7 cellular contexts compared by ENCODE assay signal in the genomic region with DNA sequence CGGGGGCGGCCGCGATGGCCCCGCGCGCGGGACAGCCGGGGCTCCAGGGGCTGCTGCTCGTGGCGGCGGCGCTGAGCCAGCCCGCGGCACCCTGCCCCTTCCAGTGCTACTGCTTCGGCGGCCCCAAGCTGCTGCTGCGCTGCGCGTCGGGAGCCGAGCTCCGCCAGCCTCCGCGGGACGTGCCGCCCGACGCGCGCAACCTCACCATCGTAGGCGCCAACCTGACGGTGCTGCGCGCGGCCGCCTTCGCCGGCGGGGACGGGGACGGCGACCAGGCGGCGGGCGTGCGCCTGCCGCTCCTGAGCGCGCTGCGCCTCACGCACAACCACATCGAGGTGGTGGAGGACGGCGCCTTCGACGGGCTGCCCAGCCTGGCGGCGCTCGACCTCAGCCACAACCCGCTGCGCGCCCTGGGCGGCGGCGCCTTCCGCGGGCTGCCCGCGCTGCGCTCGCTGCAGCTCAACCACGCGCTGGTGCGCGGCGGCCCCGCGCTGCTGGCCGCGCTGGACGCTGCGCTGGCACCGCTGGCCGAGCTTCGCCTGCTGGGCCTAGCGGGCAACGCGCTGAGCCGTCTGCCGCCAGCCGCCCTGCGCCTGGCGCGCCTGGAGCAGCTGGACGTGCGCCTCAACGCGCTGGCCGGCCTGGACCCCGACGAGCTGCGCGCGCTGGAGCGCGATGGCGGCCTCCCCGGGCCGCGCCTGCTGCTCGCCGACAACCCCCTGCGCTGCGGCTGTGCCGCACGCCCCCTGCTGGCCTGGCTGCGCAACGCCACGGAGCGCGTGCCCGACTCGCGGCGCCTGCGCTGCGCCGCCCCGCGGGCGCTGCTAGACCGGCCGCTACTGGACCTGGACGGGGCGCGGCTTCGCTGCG.
DNase-seq lines count a peak whose midpoint lies in the region; ATAC-seq and TF ChIP-seq lines count a peak whose summit lies in the region.

No MANE protein-coding gene starts in this region.

- ATAC-seq in GM18505 (IDR thresholded peaks at IDR 0.05; ENCODE audit: unreplicated experiment), result peak; percentile 86
- ATAC-seq in HG02943 (IDR thresholded peaks at IDR 0.05; ENCODE audit: low read depth, unreplicated experiment), result peak; percentile 77

- DNase-seq in NCI-H2107 (lab: John Stamatoyannopoulos, UW) (peak; percentile 42), cerebellar cortex (ENCODE audit: low spot score) (peak; percentile 52), kidney glomerular epithelial cell (lab: John Stamatoyannopoulos, UW) (peak; percentile 61)
- DNase-seq in activated CD4-positive, CD25-positive, alpha-beta regulatory T cell treated with anti-CD3 and anti-CD28 coated beads, Interleukin-2, amount 50 U/mL, for 72 hours, result peak; percentile 95
- DNase-seq in stimulated activated CD4-positive, alpha-beta T cell treated with anti-CD3 and anti-CD28 coated beads, Interleukin-15, amount 100 ng/mL, for 48 hours (ENCODE audit: low read depth in 2 of 2), result peak; percentile 60 to 84

- TF ChIP-seq POLR2A in GM18505 (IDR thresholded peaks at IDR 0.05; ENCODE audit: borderline replicate concordance, extremely low read depth, insufficient read depth, insufficient read length), result no peak

Comparison
In these comparisons a context has a peak if more than half of its experiments do, and no peak if none do; other contexts are left out.
1. Peak in every context shown above with its lines: DNase-seq and ATAC-seq.
2. DNase-seq: peak in every context shown above with its lines; median percentile 95 in activated CD4-positive, CD25-positive, alpha-beta regulatory T cell treated with anti-CD3 and anti-CD28 coated beads, Interleukin-2, amount 50 U/mL, for 72 hours; 72 in stimulated activated CD4-positive, alpha-beta T cell treated with anti-CD3 and anti-CD28 coated beads, Interleukin-15, amount 100 ng/mL, for 48 hours; 61 in kidney glomerular epithelial cell; 52 in cerebellar cortex; 42 in NCI-H2107.